9 cellular contexts compared by ENCODE assay signal in the genomic region with DNA sequence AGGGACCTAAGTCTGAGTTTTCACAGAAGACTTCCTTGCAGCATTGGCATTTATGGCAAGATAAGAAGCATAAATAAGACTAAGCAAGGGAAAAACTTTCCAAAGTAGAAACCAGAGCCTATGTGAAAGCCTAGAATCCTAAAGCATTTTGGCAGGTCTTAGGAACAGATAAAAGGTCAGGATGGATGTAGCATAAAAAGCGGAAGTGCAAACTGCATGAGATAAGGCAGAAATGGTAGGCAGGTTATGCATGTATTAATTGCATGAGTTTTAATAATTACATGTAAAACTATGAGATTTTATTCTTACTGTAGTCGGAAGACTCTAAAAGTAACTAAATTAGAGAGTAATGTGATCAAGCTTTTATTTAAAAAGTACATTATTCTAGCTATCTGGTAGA.
"Had no signal": no experiment of that assay in that cellular context is flagged by ENCODE, and none has a peak within 500 bp of the region (broad histone marks: within the 10 kb centered on the region; RNA-seq: fewer than 3 reads in every experiment).

No MANE protein-coding gene starts in this region.

- H3K4me3 ChIP-seq: GM23338 had no signal

- H3K4me2 ChIP-seq: GM23338, KMS-11 had no signal

- ATAC-seq: GM23338 had no signal

- H2AFZ ChIP-seq: GM23338 had no signal

- H3K27ac ChIP-seq: KMS-11 had no signal

- DNase-seq: H9, HCEC 1CT, IMR-90, KBM-7 had no signal

- FAIRE-seq: H1, H54, HTR-8/SVneo had no signal

- H3K9ac ChIP-seq: KMS-11 had no signal
